Comparison of ENCODE assay signal across 1 cellular context in the genomic region with DNA sequence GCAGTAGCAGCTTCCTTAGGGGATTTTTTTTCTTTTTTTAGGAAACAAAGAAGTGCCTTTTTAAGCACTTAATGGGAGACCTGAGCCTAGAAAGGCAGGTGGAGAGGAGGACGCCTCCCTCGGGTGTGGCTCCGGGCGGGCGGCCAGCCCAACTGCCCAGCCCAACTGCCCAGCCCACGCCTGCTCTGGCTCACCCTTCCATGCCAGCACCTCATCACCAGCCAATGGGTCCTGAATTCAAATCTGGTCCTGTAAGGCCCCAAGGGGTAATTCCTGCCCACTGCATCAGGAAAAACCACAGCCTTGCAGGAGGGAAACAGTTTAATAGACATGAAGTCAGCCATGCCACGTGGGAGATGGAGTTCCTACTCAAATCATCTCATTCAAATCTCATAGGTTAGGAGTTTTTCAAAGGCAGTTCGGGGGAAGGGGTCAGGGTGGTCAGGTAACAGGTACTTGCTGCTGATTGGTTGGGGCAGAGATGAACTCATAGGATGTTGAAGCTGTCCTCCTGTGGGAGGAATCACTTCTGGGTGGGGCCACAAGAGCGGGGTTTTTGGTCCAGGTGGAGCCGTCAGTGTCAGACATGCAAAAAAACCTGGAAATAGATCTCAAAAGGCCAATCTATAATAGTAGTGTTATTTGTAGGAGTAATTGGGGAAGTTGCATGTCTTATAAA.
TF ChIP-seq lines count a peak whose summit lies in the region.

No MANE protein-coding gene starts in this region.

TF ChIP-seq in HCT116, 20 proteins besides CTCF, POLR2A, EP300 and RAD21 (continued from another document):
- TF ChIP-seq, protein P1, sequence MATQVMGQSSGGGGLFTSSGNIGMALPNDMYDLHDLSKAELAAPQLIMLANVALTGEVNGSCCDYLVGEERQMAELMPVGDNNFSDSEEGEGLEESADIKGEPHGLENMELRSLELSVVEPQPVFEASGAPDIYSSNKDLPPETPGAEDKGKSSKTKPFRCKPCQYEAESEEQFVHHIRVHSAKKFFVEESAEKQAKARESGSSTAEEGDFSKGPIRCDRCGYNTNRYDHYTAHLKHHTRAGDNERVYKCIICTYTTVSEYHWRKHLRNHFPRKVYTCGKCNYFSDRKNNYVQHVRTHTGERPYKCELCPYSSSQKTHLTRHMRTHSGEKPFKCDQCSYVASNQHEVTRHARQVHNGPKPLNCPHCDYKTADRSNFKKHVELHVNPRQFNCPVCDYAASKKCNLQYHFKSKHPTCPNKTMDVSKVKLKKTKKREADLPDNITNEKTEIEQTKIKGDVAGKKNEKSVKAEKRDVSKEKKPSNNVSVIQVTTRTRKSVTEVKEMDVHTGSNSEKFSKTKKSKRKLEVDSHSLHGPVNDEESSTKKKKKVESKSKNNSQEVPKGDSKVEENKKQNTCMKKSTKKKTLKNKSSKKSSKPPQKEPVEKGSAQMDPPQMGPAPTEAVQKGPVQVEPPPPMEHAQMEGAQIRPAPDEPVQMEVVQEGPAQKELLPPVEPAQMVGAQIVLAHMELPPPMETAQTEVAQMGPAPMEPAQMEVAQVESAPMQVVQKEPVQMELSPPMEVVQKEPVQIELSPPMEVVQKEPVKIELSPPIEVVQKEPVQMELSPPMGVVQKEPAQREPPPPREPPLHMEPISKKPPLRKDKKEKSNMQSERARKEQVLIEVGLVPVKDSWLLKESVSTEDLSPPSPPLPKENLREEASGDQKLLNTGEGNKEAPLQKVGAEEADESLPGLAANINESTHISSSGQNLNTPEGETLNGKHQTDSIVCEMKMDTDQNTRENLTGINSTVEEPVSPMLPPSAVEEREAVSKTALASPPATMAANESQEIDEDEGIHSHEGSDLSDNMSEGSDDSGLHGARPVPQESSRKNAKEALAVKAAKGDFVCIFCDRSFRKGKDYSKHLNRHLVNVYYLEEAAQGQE (IDR thresholded peaks at IDR 0.05; ENCODE audit: low read depth): no peak
- TF ChIP-seq YY1 (IDR thresholded peaks at IDR 0.05; ENCODE audit: extremely low read depth, insufficient replicate concordance, low read depth, low read length) (no peak), FOSL1 (IDR thresholded peaks at IDR 0.05; ENCODE audit: low read depth) (no peak), ZNF274 (IDR thresholded peaks at IDR 0.05; ENCODE audit: low read depth, low read length) (no peak), SP1 (IDR thresholded peaks at IDR 0.05; ENCODE audit: low read depth) (no peak), POLR2AphosphoS5 (IDR thresholded peaks at IDR 0.05; ENCODE audit: low read depth, low read length) (no peak), CEBPB (IDR thresholded peaks at IDR 0.05; ENCODE audit: low read depth) (no peak), ZFX (IDR thresholded peaks at IDR 0.05) (no peak), EGR1 (IDR thresholded peaks at IDR 0.05; ENCODE audit: low read depth) (no peak), SRF (IDR thresholded peaks at IDR 0.05; ENCODE audit: low read depth) (no peak), SIN3A (IDR thresholded peaks at IDR 0.05; ENCODE audit: low read depth) (no peak), JUND (IDR thresholded peaks at IDR 0.05) (no peak)
- TF ChIP-seq, protein P2, sequence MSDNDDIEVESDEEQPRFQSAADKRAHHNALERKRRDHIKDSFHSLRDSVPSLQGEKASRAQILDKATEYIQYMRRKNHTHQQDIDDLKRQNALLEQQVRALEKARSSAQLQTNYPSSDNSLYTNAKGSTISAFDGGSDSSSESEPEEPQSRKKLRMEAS (IDR thresholded peaks at IDR 0.05): no peak
- TF ChIP-seq, protein P3, sequence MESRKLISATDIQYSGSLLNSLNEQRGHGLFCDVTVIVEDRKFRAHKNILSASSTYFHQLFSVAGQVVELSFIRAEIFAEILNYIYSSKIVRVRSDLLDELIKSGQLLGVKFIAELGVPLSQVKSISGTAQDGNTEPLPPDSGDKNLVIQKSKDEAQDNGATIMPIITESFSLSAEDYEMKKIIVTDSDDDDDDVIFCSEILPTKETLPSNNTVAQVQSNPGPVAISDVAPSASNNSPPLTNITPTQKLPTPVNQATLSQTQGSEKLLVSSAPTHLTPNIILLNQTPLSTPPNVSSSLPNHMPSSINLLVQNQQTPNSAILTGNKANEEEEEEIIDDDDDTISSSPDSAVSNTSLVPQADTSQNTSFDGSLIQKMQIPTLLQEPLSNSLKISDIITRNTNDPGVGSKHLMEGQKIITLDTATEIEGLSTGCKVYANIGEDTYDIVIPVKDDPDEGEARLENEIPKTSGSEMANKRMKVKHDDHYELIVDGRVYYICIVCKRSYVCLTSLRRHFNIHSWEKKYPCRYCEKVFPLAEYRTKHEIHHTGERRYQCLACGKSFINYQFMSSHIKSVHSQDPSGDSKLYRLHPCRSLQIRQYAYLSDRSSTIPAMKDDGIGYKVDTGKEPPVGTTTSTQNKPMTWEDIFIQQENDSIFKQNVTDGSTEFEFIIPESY (IDR thresholded peaks at IDR 0.05; ENCODE audit: extremely low read depth, insufficient replicate concordance, low read length): no peak
